Comparison of ENCODE assay signal across 21 cellular contexts in the genomic region with DNA sequence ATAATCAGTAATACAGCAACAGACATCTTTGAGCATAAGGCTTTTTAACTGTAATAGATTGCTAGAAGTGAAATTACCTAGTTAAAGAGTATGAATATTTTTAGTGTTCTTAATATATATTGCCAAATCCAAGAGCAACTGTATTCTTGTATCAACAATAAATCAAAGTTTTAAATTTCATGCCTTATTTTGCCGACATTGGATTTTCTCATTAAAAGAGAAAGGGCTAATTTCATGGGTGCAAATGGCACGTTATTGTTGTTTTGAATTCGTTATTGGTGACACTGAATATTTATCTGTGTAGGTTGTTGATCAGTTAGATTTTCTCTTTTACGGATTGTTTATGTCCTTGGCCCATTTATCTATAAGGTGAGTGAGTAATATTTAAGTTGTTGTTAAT.
DNase-seq lines count a peak whose midpoint lies in the region; ATAC-seq, FAIRE-seq and TF ChIP-seq lines count a peak whose summit lies in the region.
"Had no signal": no experiment of that assay in that cellular context is flagged by ENCODE, and none has a peak within 500 bp of the region (broad histone marks: within the 10 kb centered on the region; RNA-seq: fewer than 3 reads in every experiment).

No MANE protein-coding gene starts in this region.

- H3K79me1 ChIP-seq in IMR-90 (ENCODE audit: low read depth in 1 of 2, low read length in 2 of 2) = no peaks in the 10 kb centered on the region

- no peak overlapping the region for H2AK5ac ChIP-seq in IMR-90 (ENCODE audit: low read depth, low read length)

- no peak for TF ChIP-seq POLR2A in HepG2 (IDR thresholded peaks at IDR 0.05; ENCODE audit: insufficient read depth in 1 of 2, low read depth in 2 of 2, low read length in 2 of 2)
- TF ChIP-seq POLR2A in right lobe of liver (IDR thresholded peaks at IDR 0.05) = no peak
- no peak for TF ChIP-seq POLR2A in IMR-90 (IDR thresholded peaks at IDR 0.05; ENCODE audit: low read depth, low read length)

- POLR2A ChIA-PET in HepG2 (lab: Yijun Ruan, JAX) = no interaction called here
- POLR2A ChIA-PET in IMR-90 (lab: Charles Lee; ENCODE audit: unreplicated experiment) = no interaction called here

- H2BK15ac ChIP-seq in IMR-90 (ENCODE audit: low read depth, low read length) = no peak overlapping the region

- BruUV-seq in HepG2 (replicated peaks; lab: Mats Ljungman, UMichigan) = no TSS peak
- no TSS peak for BruUV-seq in IMR-90 (replicated peaks; lab: Mats Ljungman, UMichigan)

- CTCF ChIA-PET in HepG2 (lab: Yijun Ruan, JAX; ENCODE audit: low intra/inter-chr PET ratio, low total read pairs) = no interaction called here
- CTCF ChIA-PET in IMR-90 (lab: Yijun Ruan, JAX) = no interaction called here

- H3K27me3 ChIP-seq in HepG2 (ENCODE audit: control insufficient read depth in 1 of 2, insufficient read depth in 2 of 2, low read length in 2 of 2) = no peaks in the 10 kb centered on the region
- H3K27me3 ChIP-seq in right lobe of liver = no peaks in the 10 kb centered on the region
- H3K27me3 ChIP-seq in IMR-90 (ENCODE audit: control insufficient read depth, insufficient read depth, low read length) = peaks cover 3% of the 10 kb centered on the region; the same call in 1 of the 2 replicates
- H3K27me3 ChIP-seq in pancreas = no peaks in the 10 kb centered on the region
- H3K27me3 ChIP-seq: BLaER1 treated with 17β-estradiol and CSF1 and Interleukin-3, amounts not matched to agents 10 nM and 100 nM had no signal

- in situ Hi-C loops in HepG2 (cut with HindIII; ENCODE audit: extremely low pct_ligation_motif_present, low pct_unique_long_range_greater_than_20kb) (no loop called here), IMR-90 (cut with MboI; ENCODE audit: low sequenced_read_pairs) (no loop called here)

- FAIRE-seq in HepG2 (lab: Jason Lieb, UNC) = no peak
- FAIRE-seq in pancreas (lab: Jason Lieb, UNC) = peak; percentile 71
- FAIRE-seq: D721Med, GM12878, GM12892, GM18507 had no signal

- H2AFZ ChIP-seq in HepG2 (ENCODE audit: low read length) (no peak overlapping the region), IMR-90 (replicated peaks; ENCODE audit: low read length, poor library complexity) (no peak overlapping the region)

- TF ChIP-seq EP300 in HepG2 (IDR thresholded peaks at IDR 0.05; ENCODE audit: low read depth in 2 of 2, low read length in 2 of 2) = no peak
- no peak for TF ChIP-seq EP300 in HepG2 (CRISPR knock-in tag; IDR thresholded peaks at IDR 0.05; ENCODE audit: borderline replicate concordance)

- H3K36me3 ChIP-seq in HepG2 (replicated peaks in 1 of 2; ENCODE audit: control insufficient read depth in 1 of 2, insufficient read depth in 2 of 2, low read length in 2 of 2) (no peaks in the 10 kb centered on the region), right lobe of liver (no peaks in the 10 kb centered on the region), IMR-90 (ENCODE audit: control insufficient read depth, insufficient read depth, low read length) (no peaks in the 10 kb centered on the region), pancreas (no peaks in the 10 kb centered on the region)
- H3K36me3 ChIP-seq: BLaER1 treated with 17β-estradiol and CSF1 and Interleukin-3, amounts not matched to agents 10 nM and 100 nM had no signal

- TF ChIP-seq RAD21 in HepG2 (CRISPR knock-in tag; IDR thresholded peaks at IDR 0.05) (no peak), IMR-90 (IDR thresholded peaks at IDR 0.05; ENCODE audit: low read length) (no peak)

- H3K18ac ChIP-seq in IMR-90 (ENCODE audit: low read depth, low read length) = no peak overlapping the region

- no peak overlapping the region for H3K4ac ChIP-seq in IMR-90 (ENCODE audit: low read depth, low read length)

- H3K56ac ChIP-seq in IMR-90 (ENCODE audit: extremely low read depth, insufficient read depth, low read length) = no peak overlapping the region

- H3K27ac ChIP-seq in HepG2 (ENCODE audit: extremely low read length, insufficient read depth, low read length) (no peak overlapping the region), right lobe of liver (no peak overlapping the region), IMR-90 (ENCODE audit: insufficient read depth, low read length) (no peak overlapping the region), pancreas (no peak overlapping the region)
- H3K27ac ChIP-seq: 22Rv1; BLaER1 treated with 17β-estradiol and CSF1 and Interleukin-3, amounts not matched to agents 10 nM and 100 nM; C4-2B had no signal

- H2BK20ac ChIP-seq in IMR-90 (ENCODE audit: low read depth, low read length) = no peak overlapping the region

- no peak overlapping the region for H2BK120ac ChIP-seq in IMR-90 (ENCODE audit: low read depth, low read length)

- dilution Hi-C loops in IMR-90 (cut with HindIII; ENCODE audit: low sequenced_read_pairs, unreplicated experiment) = no loop called here

- no peak overlapping the region for H3K4me2 ChIP-seq in HepG2 (ENCODE audit: low read depth, low read length)
- no peak overlapping the region for H3K4me2 ChIP-seq in IMR-90 (ENCODE audit: low read depth, low read length)
- H3K4me2 ChIP-seq: BLaER1 treated with 17β-estradiol and CSF1 and Interleukin-3, amounts not matched to agents 10 nM and 100 nM had no signal

- H4K20me1 ChIP-seq in HepG2 (ENCODE audit: insufficient read depth, low read length) (no peaks in the 10 kb centered on the region), IMR-90 (ENCODE audit: insufficient read depth, low read length) (no peaks in the 10 kb centered on the region)
- H4K20me1 ChIP-seq: BLaER1 treated with 17β-estradiol and CSF1 and Interleukin-3, amounts not matched to agents 10 nM and 100 nM had no signal

- no peak overlapping the region for H4K91ac ChIP-seq in IMR-90 (ENCODE audit: insufficient read depth, low read depth, low read length)

- 22% methylated on average over 4 of the region's 4 CpGs for WGBS in HepG2 (ENCODE audit: low lambda C conversion rate)
- WGBS in right lobe of liver (ENCODE audit: insufficient coverage, low coverage, low lambda C conversion rate, missing lambda C conversion rate) = 67% methylated on average over 4 of the region's 4 CpGs
- no CpG with 5 or more reads among the region's 4 CpGs for WGBS in IMR-90 (ENCODE audit: extremely low coverage in 2 of 2, insufficient read length in 1 of 2), 2 experiments
- 65 to 77% methylated on average over 4 of the region's 4 CpGs for WGBS in pancreas, 2 donors

- no peak overlapping the region for H3K23ac ChIP-seq in IMR-90 (ENCODE audit: low read depth, low read length)

- no peaks in the 10 kb centered on the region for H3K79me2 ChIP-seq in HepG2 (ENCODE audit: insufficient read depth, low read length)

- no peak overlapping the region for H4K8ac ChIP-seq in IMR-90 (ENCODE audit: low read depth in 2 of 2, low read length in 2 of 2)

- no peak overlapping the region for H4K5ac ChIP-seq in IMR-90 (ENCODE audit: low read depth, low read length)

- intact Hi-C loops in HepG2 (cut with micrococcal nuclease; ENCODE audit: unreplicated experiment) (no loop called here), right lobe of liver (cut with DNase I) (no loop called here), IMR-90 (cut with micrococcal nuclease) (no loop called here), pancreas (cut with DNase I) (no loop called here)

- H3K9ac ChIP-seq in HepG2 (ENCODE audit: insufficient read depth, low read depth, low read length) (no peak overlapping the region), IMR-90 (ENCODE audit: low read depth, low read length) (no peak overlapping the region)
- H3K9ac ChIP-seq: BLaER1 treated with 17β-estradiol and CSF1 and Interleukin-3, amounts not matched to agents 10 nM and 100 nM had no signal

- H2AK9ac ChIP-seq in IMR-90 (replicated peaks; ENCODE audit: low read depth, low read length, poor library complexity) = no peak overlapping the region

- DNase-seq in HepG2 (ENCODE audit: low spot score) (no peak), right lobe of liver (no peak), IMR-90 (no peak), pancreas (no peak), anterior cingulate cortex (lab: John Stamatoyannopoulos, UW) (no peak), EL (no peak)
- no peak for DNase-seq in activated T-cell treated with anti-CD3 and anti-CD28 coated beads, Interleukin-2, amount 50 U/mL, for 1 hour
- DNase-seq: AML-193; Caco-2; Calu3; CD4-positive, alpha-beta T cell; CD8-positive, alpha-beta T cell; DMS79 treated with DMSO at 0.1 percent for 48 hours; GDM1 had no signal

- H3K4me1 ChIP-seq in HepG2 (ENCODE audit: insufficient read depth, low read length) (no peaks in the 10 kb centered on the region), right lobe of liver (no peaks in the 10 kb centered on the region), IMR-90 (ENCODE audit: control insufficient read depth, insufficient read depth, low read length) (no peaks in the 10 kb centered on the region), pancreas (no peaks in the 10 kb centered on the region)
- H3K4me1 ChIP-seq: BLaER1 treated with 17β-estradiol and CSF1 and Interleukin-3, amounts not matched to agents 10 nM and 100 nM; Caco-2 had no signal

- no peak overlapping the region for H2BK5ac ChIP-seq in IMR-90 (ENCODE audit: low read depth, low read length, poor library complexity, severe bottlenecking)

- no peak for TF ChIP-seq CTCF in HepG2 (CRISPR knock-in tag; IDR thresholded peaks at IDR 0.05)
- TF ChIP-seq CTCF in right lobe of liver (IDR thresholded peaks at IDR 0.05) = no peak
- no peak for TF ChIP-seq CTCF in IMR-90 (conservative IDR thresholded peaks at IDR 0.05; ENCODE audit: low read depth, low read length)
- no peak for TF ChIP-seq CTCF in pancreas (IDR thresholded peaks at IDR 0.05)

- H3K9me1 ChIP-seq in IMR-90 (ENCODE audit: insufficient read depth, low read length) = no peaks in the 10 kb centered on the region

- H3K14ac ChIP-seq in IMR-90 (replicated peaks; ENCODE audit: low read depth, low read length) = no peak overlapping the region

- ATAC-seq in HepG2 (no peak), right lobe of liver (no peak), IMR-90 (ENCODE audit: low read depth) (no peak), pancreas (no peak)
- ATAC-seq: CD8-positive, alpha-beta T cell; GM12878 had no signal

- H3K9me3 ChIP-seq in HepG2 (ENCODE audit: low read length) (no peaks in the 10 kb centered on the region), right lobe of liver (no peaks in the 10 kb centered on the region), IMR-90 (ENCODE audit: control insufficient read depth, insufficient read depth, low read length) (no peaks in the 10 kb centered on the region), pancreas (no peaks in the 10 kb centered on the region)
- H3K9me3 ChIP-seq: BLaER1 treated with 17β-estradiol and CSF1 and Interleukin-3, amounts not matched to agents 10 nM and 100 nM; Caco-2 had no signal

- H3K4me3 ChIP-seq in HepG2 (replicated peaks in 1 of 3; ENCODE audit: insufficient read depth in 1 of 3, low read depth in 2 of 3, low read length in 3 of 3) (no peak overlapping the region), right lobe of liver (no peak overlapping the region), IMR-90 (ENCODE audit: insufficient read depth, low read depth, low read length) (no peak overlapping the region), pancreas (no peak overlapping the region)
- H3K4me3 ChIP-seq: BLaER1 treated with 17β-estradiol and CSF1 and Interleukin-3, amounts not matched to agents 10 nM and 100 nM; GM12878 had no signal

TF ChIP-seq in HepG2, 621 proteins besides CTCF, POLR2A, EP300 and RAD21 (continues in another document):
- no peak for TF ChIP-seq ZEB1 (IDR thresholded peaks at IDR 0.05; ENCODE audit: insufficient replicate concordance, low read depth)

TF ChIP-seq in IMR-90, 13 proteins besides CTCF, POLR2A, EP300 and RAD21:
- TF ChIP-seq MAFK (IDR thresholded peaks at IDR 0.05; ENCODE audit: low read depth, low read length) (peak; percentile 50), MXI1 (IDR thresholded peaks at IDR 0.05; ENCODE audit: borderline replicate concordance, low read depth, low read length) (no peak)
